In genomic region chr10:75430000-75430763, GRCh38 we compare ENCODE assay signal across 8 cellular contexts. TPM values are rescaled to one million over a fixed set of nuclear protein-coding genes. Genes with fewer than 3 reads are reported as not detected.
A peak's percentile ranks its signal among the peaks of the same experiment; 100 is the strongest.
DNase-seq lines count a peak whose midpoint lies in the region; ATAC-seq, FAIRE-seq and TF ChIP-seq lines count a peak whose summit lies in the region.

No MANE protein-coding gene starts in this region.

- FAIRE-seq in kidney (lab: Jason Lieb, UNC) = no peak

- H3K4me3 ChIP-seq in kidney (ENCODE audit: low read length in 2 of 2) (no peak overlapping the region), thoracic aorta (peak overlapping the region; percentile 5)

- no peak overlapping the region for H3K9ac ChIP-seq in kidney (ENCODE audit: low read length in 2 of 2)

- H3K36me3 ChIP-seq in kidney (ENCODE audit: control insufficient read depth in 1 of 2, insufficient read depth in 2 of 2, low read length in 2 of 2) (no peaks in the 10 kb centered on the region), thoracic aorta (no peaks in the 10 kb centered on the region)

- no peak for ATAC-seq in thoracic aorta (ENCODE audit: insufficient number of reproducible peaks, low FRiP score, low read depth)

- TF ChIP-seq CTCF in kidney (IDR thresholded peaks at IDR 0.05; ENCODE audit: borderline replicate concordance, extremely low read depth, insufficient read depth) (no peak), thoracic aorta (IDR thresholded peaks at IDR 0.05) (no peak)

- intact Hi-C loops in kidney (cut with DNase I) = no loop called here

- H3K9me3 ChIP-seq in kidney (ENCODE audit: control insufficient read depth in 1 of 2, low read length in 2 of 2) = no peaks in the 10 kb centered on the region
- no peaks in the 10 kb centered on the region for H3K9me3 ChIP-seq in thoracic aorta

- H3K4me1 ChIP-seq in kidney (ENCODE audit: control insufficient read depth in 1 of 2, insufficient read depth in 1 of 2, low read depth in 1 of 2, low read length in 2 of 2) = peaks cover 5 to 26% of the 10 kb centered on the region in 2 donors
- peaks cover 3 to 31% of the 10 kb centered on the region in 2 donors for H3K4me1 ChIP-seq in thoracic aorta (ENCODE audit: control insufficient read depth in 1 of 2, low read depth in 2 of 2)

- DNase-seq in Kasumi-1 (lab: John Stamatoyannopoulos, UW) (peak; percentile 96 to 97), amniotic epithelial cell (ENCODE audit: low read depth) (peak; percentile 38), kidney (peak; percentile 86), thoracic aorta (ENCODE audit: low spot score) (no peak), SW 1271 (lab: John Stamatoyannopoulos, UW) (no peak), SHP77 treated with DMSO at 0.1 percent for 48 hours (lab: John Stamatoyannopoulos, UW) (no peak), RKO (ENCODE audit: low spot score) (no peak), HT-29 (ENCODE audit: low spot score) (no peak)

- H3K27me3 ChIP-seq in thoracic aorta (replicated peaks; ENCODE audit: insufficient read depth) = no peaks in the 10 kb centered on the region

- H3K27ac ChIP-seq in kidney (ENCODE audit: low read depth in 2 of 2, low read length in 2 of 2) (peak overlapping the region; percentile 6 to 49), thoracic aorta (peak overlapping the region in 1 of 2 donors; percentile 3)

RNA-seq across cellular contexts. Expression of gene LRMDA, which starts 1.2 kb away (rescaled TPM):
- total RNA-seq in kidney (23.2 TPM), thoracic aorta (10 to 100 TPM in 1 of 2 donors, 1 to 10 TPM in 1; 8.3 to 36.6 TPM)
- polyA plus RNA-seq in kidney (ENCODE audit: insufficient read depth, low read depth, low replicate concordance) = 48.6 TPM
- not detected in 2 replicates for total RNA-seq in HT-29 (2014; rRNA removed; shearing (Covaris generic))

RNA-seq across cellular contexts. Expression of gene ZNF503, which starts 28.6 kb away (rescaled TPM):
- total RNA-seq in kidney (34.7 TPM), thoracic aorta (10 to 100 TPM; 28.8 to 42.3 TPM)
- 45.8 TPM for polyA plus RNA-seq in kidney (ENCODE audit: insufficient read depth, low read depth, low replicate concordance)
- total RNA-seq in HT-29 (2014; rRNA removed; shearing (Covaris generic)) = 4.6 and 8.8 TPM in 2 replicates

Comparison
In these comparisons a context has a peak if more than half of its experiments do, and no peak if none do; other contexts are left out.
1. DNase-seq: peak in Kasumi-1 (2 of 2), amniotic epithelial cell (single experiment) and kidney (single experiment); none in thoracic aorta (single experiment), SW 1271 (0 of 2), SHP77 treated with DMSO at 0.1 percent for 48 hours (single experiment), RKO (single experiment) and HT-29 (single experiment).